In genomic region chr12:119988440-119988787, GRCh38 we compare ENCODE assay signal across 8 cellular contexts. TPM values are rescaled to one million over a fixed set of nuclear protein-coding genes. Genes with fewer than 3 reads are reported as not detected.
DNase-seq lines count a peak whose midpoint lies in the region; ATAC-seq, FAIRE-seq and TF ChIP-seq lines count a peak whose summit lies in the region.

No MANE protein-coding gene starts in this region.

- H3K27ac Mint-ChIP-seq in naive thymus-derived CD4-positive, alpha-beta T cell, result peak overlapping the region; percentile 69 to 98 (median 93)

- H3K9me3 ChIP-seq in BLaER1, result no peaks in the 10 kb centered on the region
- H3K9me3 ChIP-seq in H1 (ENCODE audit: insufficient read depth in 2 of 2, low read depth in 1 of 2, low read length in 1 of 2), result no peaks in the 10 kb centered on the region
- H3K9me3 ChIP-seq in naive thymus-derived CD4-positive, alpha-beta T cell (ENCODE audit: control insufficient read depth in 2 of 3, low read length in 3 of 3), result no peaks in the 10 kb centered on the region

- TF ChIP-seq EP300 in H1 (IDR thresholded peaks at IDR 0.05; ENCODE audit: borderline replicate concordance in 1 of 2, low read depth in 2 of 2, low read length in 2 of 2), result no peak

- H2BK5ac ChIP-seq in H1 (ENCODE audit: low read depth, low read length), result no peak overlapping the region

- H3K79me1 ChIP-seq in H1 (ENCODE audit: low read depth, low read length), result 0 out of 2 replicates have a peak, but pooled peaks cover 3% of the 10 kb centered on the region

- H2BK15ac ChIP-seq in H1 (ENCODE audit: low read length), result no peak overlapping the region

- POLR2A ChIA-PET in H1 (lab: Charles Lee; ENCODE audit: partially characterized antibody), result interaction anchor here (1.0 to 3.0 kb wide), 6 partner anchors 12 to 303 kb away, joined by 3 to 12 read pairs (median 7); partner anchors contain the start of genes RNU4-2 and RPLP0
- POLR2A ChIA-PET in naive thymus-derived CD4-positive, alpha-beta T cell (lab: Charles Lee), result interaction anchor here (0.9 to 3.7 kb wide), 11 partner anchors 16 to 304 kb away, joined by 3 to 96 read pairs (median 4); partner anchors contain the start of genes RAB35, RNU4-1, RNU4-2 and RPLP0

- peaks cover 26% of the 10 kb centered on the region for H3K4me1 ChIP-seq in BLaER1
- peaks cover 6 to 11% (median 9%) of the 10 kb centered on the region in 4 experiments for H3K4me1 ChIP-seq in H1 (replicated peaks in 1 of 4; ENCODE audit: control insufficient read depth in 3 of 4, insufficient read depth in 4 of 4, low read length in 3 of 4)
- H3K4me1 ChIP-seq in naive thymus-derived CD4-positive, alpha-beta T cell (ENCODE audit: control insufficient read depth in 2 of 2, insufficient read depth in 2 of 2, low read length in 2 of 2), result peaks cover 18 to 19% of the 10 kb centered on the region in 2 donors

- H4K5ac ChIP-seq in H1 (ENCODE audit: insufficient read length, low read depth, low read length), result peak overlapping the region; percentile 28

- peaks cover 15 to 40% (median 35%) of the 10 kb centered on the region in 7 donors for H3K4me1 Mint-ChIP-seq in naive thymus-derived CD4-positive, alpha-beta T cell

- H3K9ac ChIP-seq in BLaER1 (peak overlapping the region; percentile 58), H1 (replicated peaks in 1 of 4; ENCODE audit: extremely low read depth in 1 of 4, low read depth in 3 of 4, low read length in 3 of 4) (no peak overlapping the region)

- peak in 1 of 2 experiments; percentile 3; a peak in 1 of 4 replicates for TF ChIP-seq RAD21 in H1 (IDR thresholded peaks at IDR 0.05 in 1 of 2, conservative IDR thresholded peaks at IDR 0.05 in 1 of 2; ENCODE audit: low read depth in 2 of 2, low read length in 2 of 2)

- no peak overlapping the region for H4K91ac ChIP-seq in H1 (replicated peaks; ENCODE audit: insufficient read length, low read length)

- peak; percentile 1 for ATAC-seq in GM21576 (IDR thresholded peaks at IDR 0.05; ENCODE audit: unreplicated experiment)
- ATAC-seq in naive thymus-derived CD4-positive, alpha-beta T cell, result peak; percentile 0

- no peaks in the 10 kb centered on the region for H3K9me3 Mint-ChIP-seq in naive thymus-derived CD4-positive, alpha-beta T cell

- H4K8ac ChIP-seq in H1 (ENCODE audit: extremely low read depth, insufficient read depth, low read length), result no peak overlapping the region

- H3K36me3 Mint-ChIP-seq in naive thymus-derived CD4-positive, alpha-beta T cell, result peaks cover 0 to 10% (median 8%) of the 10 kb centered on the region in 5 donors

- H3K27me3 ChIP-seq in BLaER1 (peaks cover 12% of the 10 kb centered on the region), H1 (replicated peaks in 1 of 4; ENCODE audit: control insufficient read depth in 3 of 4, extremely low read depth in 1 of 4, insufficient read depth in 3 of 4, low read length in 3 of 4) (no peaks in the 10 kb centered on the region; a peak in 2 of 7 replicates)
- H3K27me3 ChIP-seq in naive thymus-derived CD4-positive, alpha-beta T cell (ENCODE audit: control insufficient read depth in 2 of 2, insufficient read depth in 2 of 2, low read length in 2 of 2), result no peaks in the 10 kb centered on the region

- H3K4ac ChIP-seq in H1 (replicated peaks; ENCODE audit: insufficient read length, low read depth, low read length), result no peak overlapping the region

- H2AK5ac ChIP-seq in H1 (ENCODE audit: low read depth, low read length), result no peak overlapping the region

- intact Hi-C loops in naive thymus-derived CD4-positive, alpha-beta T cell (cut with micrococcal nuclease), result loop anchor here (1.0 to 5.0 kb wide), 13 partner anchors 24 to 449 kb away; partner anchors contain the start of genes CIT (in 1 of the 2), COX6A1 (in 1 of the 2), PXN (in 1 of the 2) and RAB35 (in 1 of the 2)

- WGBS in H1 (ENCODE audit: extremely low coverage in 1 of 2, insufficient coverage in 1 of 2, insufficient read length in 1 of 2, insufficient replicate concordance in 2 of 2, low coverage in 1 of 2, low lambda C conversion rate in 2 of 2, missing lambda C conversion rate in 1 of 2), 2 experiments, result 6% methylated on average over 8 of the region's 15 CpGs; no CpG with 5 or more reads in 1 of the 2 experiments

- no peak overlapping the region for H2BK12ac ChIP-seq in H1 (ENCODE audit: low read depth, low read length)

- H3K23ac ChIP-seq in H1 (ENCODE audit: insufficient read length), result no peak overlapping the region

- H2BK20ac ChIP-seq in H1 (ENCODE audit: low read length), result no peak overlapping the region

- TF ChIP-seq POLR2A in H1 (IDR thresholded peaks at IDR 0.05; ENCODE audit: control extremely low read depth in 1 of 2, low read depth in 2 of 2, low read length in 2 of 2), result no peak

- DNase-seq in OCI-M1 (lab: John Stamatoyannopoulos, UW) (peak; percentile 59), H1 (ENCODE audit: low read depth in 1 of 2, low spot score in 2 of 2) (no peak), D721Med (ENCODE audit: insufficient read length, low spot score) (no peak), NOMO-1 (lab: John Stamatoyannopoulos, UW; ENCODE audit: unreplicated experiment in 2 of 2) (no peak), D341Med (ENCODE audit: low spot score) (no peak)
- DNase-seq in naive thymus-derived CD4-positive, alpha-beta T cell, result no peak

- H3K4me2 ChIP-seq in BLaER1 (peak overlapping the region; percentile 99), H1 (ENCODE audit: insufficient read depth in 1 of 2, low read depth in 2 of 2, low read length in 2 of 2) (peak overlapping the region; percentile 49 to 80)

- no peak overlapping the region for H2BK120ac ChIP-seq in H1 (replicated peaks; ENCODE audit: low read depth, low read length)

- no peak overlapping the region for H3K14ac ChIP-seq in H1 (ENCODE audit: insufficient read length)

- H3K18ac ChIP-seq in H1 (ENCODE audit: extremely low read depth, low read length), result peak overlapping the region; percentile 5; the same call in 1 of the 2 replicates

- no peak overlapping the region for H3K56ac ChIP-seq in H1 (replicated peaks; ENCODE audit: insufficient read length, low read depth, low read length)

- no peaks in the 10 kb centered on the region for H3K79me2 ChIP-seq in H1 (ENCODE audit: control insufficient read depth in 1 of 2, insufficient read depth in 2 of 2, low read length in 2 of 2)

- 0 out of 2 replicates have a peak overlapping the region, but pooled peaks have one; percentile 14 for H2AFZ ChIP-seq in H1 (ENCODE audit: low read length)

- H3K4me3 Mint-ChIP-seq in naive thymus-derived CD4-positive, alpha-beta T cell, result peak overlapping the region; percentile 70 to 90 (median 86)

- H3K27ac ChIP-seq in BLaER1, result no peak overlapping the region
- H3K27ac ChIP-seq in H1 (ENCODE audit: low read depth, low read length), result no peak overlapping the region
- H3K27ac ChIP-seq in naive thymus-derived CD4-positive, alpha-beta T cell (ENCODE audit: low read depth, low read length), result peak overlapping the region; percentile 90

- CTCF ChIA-PET in H1 (lab: Charles Lee; ENCODE audit: partially characterized antibody), result interaction anchor here (0.8 to 2.4 kb wide), 5 partner anchors 20 to 105 kb away, joined by 3 to 12 read pairs (median 3); no protein-coding TSS in a partner anchor
- CTCF ChIA-PET in naive thymus-derived CD4-positive, alpha-beta T cell (lab: Charles Lee), result interaction anchor here (0.7 to 1.8 kb wide), 5 partner anchors 10 to 127 kb away, joined by 3 to 4 read pairs (median 4); no protein-coding TSS in a partner anchor

- H4K20me1 ChIP-seq in BLaER1 (peaks cover 20% of the 10 kb centered on the region), H1 (replicated peaks in 1 of 2; ENCODE audit: control insufficient read depth in 1 of 2, insufficient read depth in 2 of 2, low read length in 2 of 2) (peaks cover 0 to 8% of the 10 kb centered on the region in 2 experiments)

- H3K4me3 ChIP-seq in BLaER1, result peak overlapping the region; percentile 80
- peak overlapping the region; percentile 52 to 61 (median 60) for H3K4me3 ChIP-seq in H1 (ENCODE audit: extremely low read depth in 1 of 4, insufficient read depth in 2 of 4, low read depth in 3 of 4, low read length in 4 of 4)
- H3K4me3 ChIP-seq in naive thymus-derived CD4-positive, alpha-beta T cell (ENCODE audit: low read length), result peak overlapping the region; percentile 57

- TF ChIP-seq CTCF in H1 (IDR thresholded peaks at IDR 0.05; ENCODE audit: control extremely low read depth in 1 of 3, insufficient read depth in 1 of 3, low read depth in 1 of 3, low read length in 3 of 3), result peak in 1 of 3 experiments; percentile 20; a peak in 2 of 4 replicates
- no peak for TF ChIP-seq CTCF in D721Med (IDR thresholded peaks at IDR 0.05; ENCODE audit: insufficient read depth, missing control alignments)

- no peaks in the 10 kb centered on the region for H3K36me3 ChIP-seq in BLaER1
- H3K36me3 ChIP-seq in H1 (ENCODE audit: control insufficient read depth in 2 of 4, insufficient read depth in 4 of 4, low read length in 3 of 4), result no peaks in the 10 kb centered on the region; a peak in 1 of 8 replicates
- H3K36me3 ChIP-seq in naive thymus-derived CD4-positive, alpha-beta T cell (ENCODE audit: control insufficient read depth in 2 of 3, insufficient read depth in 3 of 3, low read length in 3 of 3), result peaks cover 0 to 3% (median 0%) of the 10 kb centered on the region in 3 experiments

- H3K23me2 ChIP-seq in H1 (ENCODE audit: low read depth, low read length), result peaks cover 8% of the 10 kb centered on the region

- FAIRE-seq in H1 (lab: Jason Lieb, UNC) (no peak), D721Med (lab: Jason Lieb, UNC) (no peak)

- peaks cover 0 to 9% (median 0%) of the 10 kb centered on the region in 5 donors for H3K27me3 Mint-ChIP-seq in naive thymus-derived CD4-positive, alpha-beta T cell

TF ChIP-seq in H1, 55 proteins besides CTCF, POLR2A, EP300 and RAD21 (continues in another document):
- TF ChIP-seq BACH1 (IDR thresholded peaks at IDR 0.05; ENCODE audit: low read length) (peak; percentile 80), MAFK (IDR thresholded peaks at IDR 0.05; ENCODE audit: low read depth, low read length) (peak; percentile 85), HDAC2 (IDR thresholded peaks at IDR 0.05; ENCODE audit: borderline replicate concordance in 1 of 2, low read depth in 2 of 2, low read length in 2 of 2) (peak in 1 of 2 experiments; percentile 35; a peak in 1 of 4 replicates), CTBP2 (IDR thresholded peaks at IDR 0.05; ENCODE audit: borderline replicate concordance, insufficient read depth, insufficient read length, low read length) (no peak)

RNA-seq across cellular contexts. Expression of gene BICDL1, which starts 0.6 kb away (rescaled TPM):
- total RNA-seq in H1 (2021; fragmentation: NEBNext Ultra II Directional; extraction: Animal tissue kit (Norgen Biotek cat#: 25700)), result 25.9 and 26.9 TPM in 2 replicates
- 17.2 and 18.4 TPM in 2 replicates for polyA plus RNA-seq in H1 (2011; rRNA removed)
- 23.6 TPM for polyA plus RNA-seq in H1 (2011; cell fraction: cytosol; rRNA removed)
- 104 TPM for polyA plus RNA-seq in H1 (2011; cell fraction: nucleus; rRNA removed)
- 20.1 to 29.4 TPM (median 24.4 TPM) in 4 replicates for polyA plus RNA-seq in H1 (2012, experiment 1 of 2)
- polyA plus RNA-seq in H1 (2012, experiment 2 of 2), result 10.7 TPM
- 20.7 TPM for polyA plus RNA-seq in H1 (2013, experiment 1 of 2)
- polyA plus RNA-seq in H1 (2013, experiment 2 of 2), result 18.4 TPM
- 7.9 and 11.2 TPM in 2 replicates for polyA minus RNA-seq in H1 (2011; rRNA and poly(A)+ RNA removed)
- 11.3 TPM for polyA minus RNA-seq in H1 (2011; cell fraction: cytosol; rRNA and poly(A)+ RNA removed)
- 12.6 TPM for polyA minus RNA-seq in H1 (2011; cell fraction: nucleus; rRNA and poly(A)+ RNA removed)
- 100 to 1,000 TPM in 4 of 5 experiments, 10 to 100 TPM in 1; 75.8 to 156 (median 143) TPM for total RNA-seq in naive thymus-derived CD4-positive, alpha-beta T cell
- 1 to 10 TPM; 2.4 to 2.7 TPM for polyA plus RNA-seq in naive thymus-derived CD4-positive, alpha-beta T cell
